ENCODE assay signal across 1 cellular context in the genomic region with DNA sequence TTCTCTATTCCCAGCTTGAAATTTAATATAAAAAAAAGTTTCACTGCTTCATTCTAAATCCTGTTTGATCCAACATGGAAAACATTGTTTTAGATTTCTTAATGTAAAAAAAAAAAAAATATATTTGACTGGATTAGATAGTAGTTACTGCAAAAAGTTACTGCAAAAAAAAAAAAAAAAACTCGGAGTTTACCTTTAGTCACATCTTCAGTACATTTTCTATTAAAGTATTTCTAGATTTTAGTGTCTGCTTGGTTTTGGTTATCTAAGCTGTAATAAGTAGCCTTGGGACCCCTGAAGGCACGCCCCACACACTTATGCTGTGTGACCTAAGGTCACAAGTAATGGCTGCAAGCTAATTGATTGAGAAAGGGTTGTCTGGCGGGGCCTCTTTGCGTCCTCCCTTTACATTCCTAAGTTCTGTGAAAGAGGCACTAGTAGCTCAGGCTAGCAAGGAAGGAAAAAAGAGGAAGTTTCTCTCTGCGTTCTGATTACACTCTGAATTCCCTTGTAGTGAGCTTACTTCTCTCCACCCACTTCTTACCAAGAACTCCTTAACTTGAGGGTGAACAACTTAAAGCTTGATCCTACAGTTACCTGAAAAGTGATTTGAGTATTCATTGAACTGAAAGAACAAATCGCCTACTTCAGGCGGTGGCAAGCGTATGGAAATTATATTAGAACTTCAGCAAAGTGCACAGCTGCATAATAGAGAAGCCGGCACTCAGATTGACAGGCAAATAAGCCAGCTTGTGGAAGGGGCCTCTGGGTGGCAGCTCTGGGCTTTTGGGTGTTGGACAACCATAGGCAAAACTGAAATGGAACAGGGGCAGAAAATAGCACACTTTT.
TF ChIP-seq lines count a peak whose summit lies in the region.

No MANE protein-coding gene starts in this region.

TF ChIP-seq in SK-N-SH, 30 proteins besides CTCF, POLR2A, EP300 and RAD21 (continued from another document):
- TF ChIP-seq, protein P1, sequence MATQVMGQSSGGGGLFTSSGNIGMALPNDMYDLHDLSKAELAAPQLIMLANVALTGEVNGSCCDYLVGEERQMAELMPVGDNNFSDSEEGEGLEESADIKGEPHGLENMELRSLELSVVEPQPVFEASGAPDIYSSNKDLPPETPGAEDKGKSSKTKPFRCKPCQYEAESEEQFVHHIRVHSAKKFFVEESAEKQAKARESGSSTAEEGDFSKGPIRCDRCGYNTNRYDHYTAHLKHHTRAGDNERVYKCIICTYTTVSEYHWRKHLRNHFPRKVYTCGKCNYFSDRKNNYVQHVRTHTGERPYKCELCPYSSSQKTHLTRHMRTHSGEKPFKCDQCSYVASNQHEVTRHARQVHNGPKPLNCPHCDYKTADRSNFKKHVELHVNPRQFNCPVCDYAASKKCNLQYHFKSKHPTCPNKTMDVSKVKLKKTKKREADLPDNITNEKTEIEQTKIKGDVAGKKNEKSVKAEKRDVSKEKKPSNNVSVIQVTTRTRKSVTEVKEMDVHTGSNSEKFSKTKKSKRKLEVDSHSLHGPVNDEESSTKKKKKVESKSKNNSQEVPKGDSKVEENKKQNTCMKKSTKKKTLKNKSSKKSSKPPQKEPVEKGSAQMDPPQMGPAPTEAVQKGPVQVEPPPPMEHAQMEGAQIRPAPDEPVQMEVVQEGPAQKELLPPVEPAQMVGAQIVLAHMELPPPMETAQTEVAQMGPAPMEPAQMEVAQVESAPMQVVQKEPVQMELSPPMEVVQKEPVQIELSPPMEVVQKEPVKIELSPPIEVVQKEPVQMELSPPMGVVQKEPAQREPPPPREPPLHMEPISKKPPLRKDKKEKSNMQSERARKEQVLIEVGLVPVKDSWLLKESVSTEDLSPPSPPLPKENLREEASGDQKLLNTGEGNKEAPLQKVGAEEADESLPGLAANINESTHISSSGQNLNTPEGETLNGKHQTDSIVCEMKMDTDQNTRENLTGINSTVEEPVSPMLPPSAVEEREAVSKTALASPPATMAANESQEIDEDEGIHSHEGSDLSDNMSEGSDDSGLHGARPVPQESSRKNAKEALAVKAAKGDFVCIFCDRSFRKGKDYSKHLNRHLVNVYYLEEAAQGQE (IDR thresholded peaks at IDR 0.05; ENCODE audit: low read depth, low read length), result no peak
- TF ChIP-seq SIN3A (IDR thresholded peaks at IDR 0.05; ENCODE audit: borderline replicate concordance, low read depth, low read length) (no peak), JUND (IDR thresholded peaks at IDR 0.05) (no peak), MEF2A (IDR thresholded peaks at IDR 0.05; ENCODE audit: borderline replicate concordance, low read depth) (no peak), FOXM1 (IDR thresholded peaks at IDR 0.05; ENCODE audit: low read depth) (no peak), RCOR1 (IDR thresholded peaks at IDR 0.05; ENCODE audit: low read length) (no peak), YY1 (IDR thresholded peaks at IDR 0.05; ENCODE audit: low read depth) (no peak), MXI1 (IDR thresholded peaks at IDR 0.05; ENCODE audit: low read depth, low read length) (no peak)
- TF ChIP-seq, protein P2, sequence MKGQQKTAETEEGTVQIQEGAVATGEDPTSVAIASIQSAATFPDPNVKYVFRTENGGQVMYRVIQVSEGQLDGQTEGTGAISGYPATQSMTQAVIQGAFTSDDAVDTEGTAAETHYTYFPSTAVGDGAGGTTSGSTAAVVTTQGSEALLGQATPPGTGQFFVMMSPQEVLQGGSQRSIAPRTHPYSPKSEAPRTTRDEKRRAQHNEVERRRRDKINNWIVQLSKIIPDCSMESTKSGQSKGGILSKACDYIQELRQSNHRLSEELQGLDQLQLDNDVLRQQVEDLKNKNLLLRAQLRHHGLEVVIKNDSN (IDR thresholded peaks at IDR 0.05; ENCODE audit: borderline replicate concordance, low read depth), result no peak
- TF ChIP-seq, protein P3, sequence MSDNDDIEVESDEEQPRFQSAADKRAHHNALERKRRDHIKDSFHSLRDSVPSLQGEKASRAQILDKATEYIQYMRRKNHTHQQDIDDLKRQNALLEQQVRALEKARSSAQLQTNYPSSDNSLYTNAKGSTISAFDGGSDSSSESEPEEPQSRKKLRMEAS (IDR thresholded peaks at IDR 0.05; ENCODE audit: low read depth), result no peak
- TF ChIP-seq, protein P4, sequence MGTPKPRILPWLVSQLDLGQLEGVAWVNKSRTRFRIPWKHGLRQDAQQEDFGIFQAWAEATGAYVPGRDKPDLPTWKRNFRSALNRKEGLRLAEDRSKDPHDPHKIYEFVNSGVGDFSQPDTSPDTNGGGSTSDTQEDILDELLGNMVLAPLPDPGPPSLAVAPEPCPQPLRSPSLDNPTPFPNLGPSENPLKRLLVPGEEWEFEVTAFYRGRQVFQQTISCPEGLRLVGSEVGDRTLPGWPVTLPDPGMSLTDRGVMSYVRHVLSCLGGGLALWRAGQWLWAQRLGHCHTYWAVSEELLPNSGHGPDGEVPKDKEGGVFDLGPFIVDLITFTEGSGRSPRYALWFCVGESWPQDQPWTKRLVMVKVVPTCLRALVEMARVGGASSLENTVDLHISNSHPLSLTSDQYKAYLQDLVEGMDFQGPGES (IDR thresholded peaks at IDR 0.05; ENCODE audit: low read depth, low read length), result no peak
TF ChIP-seq in SK-N-SH: peak in this region for 0.
